8 cellular contexts compared by ENCODE assay signal in genomic region chr20:31693987-31694661, GRCh38. TPM values are rescaled to one million over a fixed set of nuclear protein-coding genes. Genes with fewer than 3 reads are reported as not detected.
DNase-seq lines count a peak whose midpoint lies in the region; ATAC-seq, FAIRE-seq and TF ChIP-seq lines count a peak whose summit lies in the region.
"Had no signal": no experiment of that assay in that cellular context is flagged by ENCODE, and none has a peak within 500 bp of the region (broad histone marks: within the 10 kb centered on the region; RNA-seq: fewer than 3 reads in every experiment).

No MANE protein-coding gene starts in this region.

- intact Hi-C loops in ascending aorta (cut with DNase I) = no loop called here

- H3K36me3 ChIP-seq in ascending aorta = peaks cover 9 to 26% of the 10 kb centered on the region in 2 donors

- no peak for TF ChIP-seq CTCF in ascending aorta (IDR thresholded peaks at IDR 0.05)
- TF ChIP-seq CTCF in osteocyte (IDR thresholded peaks at IDR 0.05) = no peak

- H3K9me3 ChIP-seq in ascending aorta = no peaks in the 10 kb centered on the region

- in situ Hi-C loops in G401 (cut with HindIII; ENCODE audit: low sequenced_read_pairs) = no loop called here

- DNase-seq in G401 (ENCODE audit: low spot score) = peak; percentile 82
- DNase-seq in NCI-H146 treated with DMSO at 0.1 percent for 48 hours (lab: John Stamatoyannopoulos, UW; ENCODE audit: unreplicated experiment) = peak; percentile 89
- DNase-seq in ascending aorta (ENCODE audit: low spot score in 2 of 2) = no peak
- no peak for DNase-seq in osteocyte (ENCODE audit: extremely low spot score, unreplicated experiment)
- DNase-seq in GM19239 (ENCODE audit: insufficient read length, low spot score) = no peak
- no peak for DNase-seq in left lobe of liver (ENCODE audit: low spot score)
- no peak for DNase-seq in kidney tubule cell (ENCODE audit: low spot score)
- DNase-seq: activated T-cell treated with anti-CD3 and anti-CD28 coated beads, Interleukin-2, amount 50 U/mL, for 48 hours had no signal

- H3K36me3 Mint-ChIP-seq in osteocyte (ENCODE audit: unreplicated experiment) = peaks cover 11% of the 10 kb centered on the region

- no peaks in the 10 kb centered on the region for H3K27me3 Mint-ChIP-seq in osteocyte (ENCODE audit: unreplicated experiment)

- H3K27me3 ChIP-seq in ascending aorta = no peaks in the 10 kb centered on the region

- H3K4me1 ChIP-seq in ascending aorta = peaks cover 10 to 51% of the 10 kb centered on the region in 2 donors

- no peaks in the 10 kb centered on the region for H3K9me3 Mint-ChIP-seq in osteocyte (ENCODE audit: unreplicated experiment)

- H3K27ac ChIP-seq in ascending aorta = peak overlapping the region; percentile 74 to 96

- no peak for ATAC-seq in left lobe of liver

- no peak overlapping the region for H3K4me3 ChIP-seq in ascending aorta

- H3K27ac Mint-ChIP-seq in osteocyte (ENCODE audit: unreplicated experiment) = peak overlapping the region; percentile 60

- peaks cover 49% of the 10 kb centered on the region for H3K4me1 Mint-ChIP-seq in osteocyte (ENCODE audit: unreplicated experiment)

- FAIRE-seq in GM19239 (lab: Jason Lieb, UNC) = no peak

- no peak overlapping the region for H3K4me3 Mint-ChIP-seq in osteocyte (ENCODE audit: unreplicated experiment)

RNA-seq across cellular contexts. Expression of gene BCL2L1, which starts 28.5 kb away (rescaled TPM):
- total RNA-seq in G401 (2014; rRNA removed; shearing (Covaris generic)) = 104 and 109 TPM in 2 replicates
- 200 TPM for total RNA-seq in ascending aorta
- 67.0 and 69.4 TPM in 2 replicates for total RNA-seq in osteocyte
- total RNA-seq in left lobe of liver = 35.0 TPM

RNA-seq across cellular contexts. Expression of gene TPX2, which starts 45.0 kb away (rescaled TPM):
- total RNA-seq in G401 (2014; rRNA removed; shearing (Covaris generic)) = 94.2 and 155 TPM in 2 replicates
- total RNA-seq in ascending aorta (not detected), osteocyte (22.6 and 25.5 TPM in 2 replicates), left lobe of liver (2.0 TPM)

RNA-seq across cellular contexts. Expression of gene COX4I2, which starts 56.4 kb away (rescaled TPM):
- total RNA-seq in G401 (2014; rRNA removed; shearing (Covaris generic)) = not detected in 2 replicates
- total RNA-seq in ascending aorta (61.4 TPM), osteocyte (not detected in 2 replicates), left lobe of liver (not detected)

Comparison
In these comparisons a context has a peak if more than half of its experiments do, and no peak if none do; other contexts are left out.
1. DNase-seq: peak in G401 (single experiment) and NCI-H146 treated with DMSO at 0.1 percent for 48 hours (single experiment); none in ascending aorta (0 of 2), osteocyte (single experiment), GM19239 (single experiment), left lobe of liver (single experiment) and kidney tubule cell (single experiment).
2. RNA of gene COX4I2, which starts 56.4 kb away (total RNA-seq): 61.4 TPM in ascending aorta (single experiment); not detected in G401, not detected in osteocyte and not detected in left lobe of liver (single experiment); every median in the first group is over 10 times any median in the second.